In genomic region chr1:90817399-90817798, GRCh38 we compare ENCODE assay signal across 24 cellular contexts.
"Had no signal": no experiment of that assay in that cellular context is flagged by ENCODE, and none has a peak within 500 bp of the region (broad histone marks: within the 10 kb centered on the region; RNA-seq: fewer than 3 reads in every experiment).

No MANE protein-coding gene starts in this region.

- H3K4me1 ChIP-seq: neural progenitor cell, parathyroid adenoma, psoas muscle, right lobe of liver, sigmoid colon, stomach, thyroid gland, tibial nerve, upper lobe of left lung, vagina had no signal

- H3K4me3 ChIP-seq: neural progenitor cell, ovary, psoas muscle, right lobe of liver, sigmoid colon, stomach, thoracic aorta, thyroid gland, tibial nerve, upper lobe of left lung, vagina had no signal

- H3K9ac ChIP-seq: neural progenitor cell, parathyroid adenoma had no signal

- H3K27me3 ChIP-seq: neural progenitor cell, ovary, right lobe of liver, sigmoid colon, stomach, thyroid gland, tibial nerve, upper lobe of left lung, vagina had no signal

- H3K9me3 ChIP-seq: ovary, psoas muscle, right lobe of liver, sigmoid colon, stomach, thoracic aorta, thyroid gland, tibial nerve, upper lobe of left lung, vagina had no signal

- H2AFZ ChIP-seq: neural progenitor cell, parathyroid adenoma had no signal

- H3K27ac ChIP-seq: neural progenitor cell, ovary, parathyroid adenoma, psoas muscle, right lobe of liver, sigmoid colon, stomach, thoracic aorta, thyroid gland, tibial nerve, upper lobe of left lung, vagina had no signal

- H3K36me3 ChIP-seq: neural progenitor cell, ovary, right lobe of liver, sigmoid colon, stomach, thoracic aorta, thyroid gland, tibial nerve, upper lobe of left lung, vagina had no signal

- ATAC-seq: psoas muscle; right cardiac atrium; right lobe of liver; stimulated activated effector memory CD8-positive, alpha-beta T cell treated with anti-CD3 and anti-CD28 coated beads, Interleukin-12 subunit alpha, Interleukin-12 subunit beta, amount 100 ng/mL, for 72 hours; stimulated activated naive B cell treated with anti-CD40 and anti-IgM and Interleukin-4, amounts not matched to agents 10 μg/mL and 1 μg/mL and 100 μg/mL, for 72 hours had no signal

- H3K4me2 ChIP-seq: neural progenitor cell had no signal

- DNase-seq: occipital lobe; ovary; posterior cingulate gyrus; psoas muscle; right cardiac atrium; right lobe of liver; sigmoid colon; small intestine; stimulated activated CD4-positive, alpha-beta T cell treated with anti-CD3 and anti-CD28 coated beads, Interleukin-15, amount 100 ng/mL, for 24 hours; stimulated activated CD4-positive, alpha-beta T cell treated with anti-CD3 and anti-CD28 coated beads, Interleukin-2, amount 100 ng/mL, for 24 hours; stimulated activated CD4-positive, alpha-beta T cell treated with anti-CD3 and anti-CD28 coated beads, Interleukin-2, amount 100 ng/mL, for 48 hours; stimulated activated CD4-positive, alpha-beta T cell treated with anti-CD3 and anti-CD28 coated beads, Interleukin-4, amount 100 ng/mL, for 24 hours; stimulated activated naive B cell treated with anti-CD40 and anti-IgM and Interleukin-4, amounts not matched to agents 10 μg/mL and 1 μg/mL and 100 μg/mL, for 72 hours; stimulated activated naive CD4-positive, alpha-beta T cell treated with Interleukin-2 at 50 U/mL for 16 hours; stomach; thyroid gland; trophoblast cell; upper lobe of left lung had no signal
